ENCODE assay signal across 21 cellular contexts in the genomic region with DNA sequence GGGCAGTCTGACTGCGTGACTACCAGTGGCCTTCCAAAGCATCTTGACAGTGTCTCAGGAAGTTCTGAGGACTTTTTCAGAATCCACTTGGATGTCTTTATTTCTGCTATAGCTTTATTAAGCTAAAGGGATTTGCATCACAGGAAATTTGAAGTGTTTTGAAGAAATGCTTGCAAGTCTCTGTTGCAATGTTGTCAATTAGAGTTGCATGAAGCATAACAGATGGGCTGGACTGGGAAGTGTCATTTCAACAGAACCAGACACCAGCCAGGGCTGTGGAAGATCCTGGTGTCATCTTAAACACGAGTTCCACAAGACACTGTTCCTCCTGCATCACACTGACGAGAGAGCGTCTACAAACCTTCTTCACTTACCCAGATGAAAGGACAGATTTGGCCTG.
"Had no signal": no experiment of that assay in that cellular context is flagged by ENCODE, and none has a peak within 500 bp of the region (broad histone marks: within the 10 kb centered on the region; RNA-seq: fewer than 3 reads in every experiment).

No MANE protein-coding gene starts in this region.

- H3K27ac ChIP-seq: left ventricle myocardium inferior, ovary, right atrium auricular region, right lobe of liver, tibial nerve, upper lobe of left lung, vagina had no signal

- H3K27me3 ChIP-seq: ovary, right atrium auricular region, right lobe of liver, tibial nerve, upper lobe of left lung, vagina had no signal

- H3K9me3 ChIP-seq: ovary, right atrium auricular region, right lobe of liver, tibial nerve, upper lobe of left lung, vagina had no signal

- ATAC-seq: natural killer cell; right lobe of liver; stimulated activated memory B cell treated with anti-CD40 and anti-IgM and Interleukin-4, amounts not matched to agents 10 μg/mL and 1 μg/mL and 100 μg/mL, for 72 hours; stimulated activated naive CD8-positive, alpha-beta T cell treated with anti-CD3 and anti-CD28 coated beads, Interleukin-15, amount 100 ng/mL, for 72 hours had no signal

- H3K4me1 ChIP-seq: left ventricle myocardium inferior, right atrium auricular region, right lobe of liver, tibial nerve, upper lobe of left lung, vagina had no signal

- H3K36me3 ChIP-seq: left ventricle myocardium inferior, ovary, right atrium auricular region, right lobe of liver, tibial nerve, upper lobe of left lung, vagina had no signal

- H3K4me3 ChIP-seq: left ventricle myocardium inferior, lung, ovary, right atrium auricular region, right lobe of liver, smooth muscle cell, tibial nerve, upper lobe of left lung, vagina had no signal

- DNase-seq: islet precursor cell; left ventricle myocardium inferior; mesendoderm; naive B cell; natural killer cell; ovary; right lobe of liver; stimulated activated CD4-positive, alpha-beta T cell treated with anti-CD3 and anti-CD28 coated beads, Interleukin-1b, Interleukin-23, amount 100 ng/mL, for 48 hours; stimulated activated CD4-positive, alpha-beta T cell treated with anti-CD3 and anti-CD28 coated beads, Interleukin-2, amount 100 ng/mL, for 48 hours; stimulated activated CD4-positive, alpha-beta T cell treated with anti-CD3 and anti-CD28 coated beads, Interleukin-4, amount 100 ng/mL, for 4 hours; stimulated activated CD8-positive, alpha-beta memory T cell treated with anti-CD3 and anti-CD28 coated beads, Interleukin-4, amount 100 ng/mL, for 48 hours; stimulated activated naive CD4-positive, alpha-beta T cell treated with Interleukin-2 at 50 U/mL for 16 hours; stimulated activated naive CD8-positive, alpha-beta T cell treated with anti-CD3 and anti-CD28 coated beads, Interleukin-15, amount 100 ng/mL, for 72 hours; substantia nigra; upper lobe of left lung had no signal
